8 cellular contexts compared by ENCODE assay signal in genomic region chr2:25041928-25042320, GRCh38. TPM values are rescaled to one million over a fixed set of nuclear protein-coding genes. Genes with fewer than 3 reads are reported as not detected.
DNase-seq lines count a peak whose midpoint lies in the region; ATAC-seq and TF ChIP-seq lines count a peak whose summit lies in the region.

TSS of gene EFR3B (plus strand) at chr2:25042076. CDS start at chr2:25042313, 237 bp downstream.

- peak within 1 kb of the TSS; percentile 61 for H3K4me3 ChIP-seq in A673 (ENCODE audit: low read depth, low read length, poor library complexity, severe bottlenecking)
- peak within 1 kb of the TSS; percentile 77 for H3K4me3 ChIP-seq in WERI-Rb-1 (ENCODE audit: low read depth, low read length)
- H3K4me3 ChIP-seq in breast epithelium, result peak within 1 kb of the TSS; percentile 59 to 74 (median 68)
- peak within 1 kb of the TSS; percentile 89 for H3K4me3 ChIP-seq in iPS-20b (ENCODE audit: low read length)
- peak within 1 kb of the TSS; percentile 71 to 87 (median 85) for H3K4me3 ChIP-seq in skeletal muscle tissue (ENCODE audit: low read length in 3 of 3)

- CTCF ChIA-PET in A673 (lab: Charles Lee), result no interaction called here

- peaks cover 30% of the 10 kb centered on the region for H3K27me3 ChIP-seq in A673 (replicated peaks; ENCODE audit: insufficient read depth, low read depth, low read length, poor library complexity)
- no peaks in the 10 kb centered on the region for H3K27me3 ChIP-seq in WERI-Rb-1 (ENCODE audit: insufficient read depth, low read depth, severe bottlenecking)
- no peaks in the 10 kb centered on the region for H3K27me3 ChIP-seq in breast epithelium
- H3K27me3 ChIP-seq in iPS-20b (ENCODE audit: insufficient read depth, low read length), result peaks cover 38% of the 10 kb centered on the region
- H3K27me3 ChIP-seq in skeletal muscle tissue (ENCODE audit: control insufficient read depth in 3 of 3, insufficient read depth in 3 of 3, low read length in 3 of 3), result no peaks in the 10 kb centered on the region

- H3K27ac ChIP-seq in A673 (ENCODE audit: low read depth, low read length, poor library complexity, severe bottlenecking), result no peak within 1 kb of the TSS
- H3K27ac ChIP-seq in WERI-Rb-1, result peak within 1 kb of the TSS; percentile 76
- peak within 1 kb of the TSS; percentile 40 to 53 for H3K27ac ChIP-seq in breast epithelium
- H3K27ac ChIP-seq in iPS-20b (ENCODE audit: low read length), result peak within 1 kb of the TSS; percentile 50
- peak within 1 kb of the TSS; percentile 54 for H3K27ac ChIP-seq in skeletal muscle tissue (ENCODE audit: low read depth, low read length)

- H3K9me3 ChIP-seq in A673 (ENCODE audit: low read depth, low read length, poor library complexity, severe bottlenecking) (no peaks in the 10 kb centered on the region), WERI-Rb-1 (ENCODE audit: severe bottlenecking) (no peaks in the 10 kb centered on the region), breast epithelium (no peaks in the 10 kb centered on the region), iPS-20b (ENCODE audit: insufficient read depth, low read depth, low read length) (no peaks in the 10 kb centered on the region), skeletal muscle tissue (ENCODE audit: control insufficient read depth in 3 of 3, low read length in 3 of 3) (no peaks in the 10 kb centered on the region)

- POLR2A ChIA-PET in A673 (lab: Charles Lee; ENCODE audit: low non-redundant PET), result interaction anchor here (0.6 kb wide), 1 partner anchor 1732 kb away, joined by 3 read pairs; no protein-coding TSS in a partner anchor

- intact Hi-C loops in A673 (cut with micrococcal nuclease; ENCODE audit: unreplicated experiment) (loop anchor here (5.0 kb wide), 2 partner anchors 65 to 190 kb away; no protein-coding TSS in a partner anchor), breast epithelium (cut with DNase I; ENCODE audit: low total_unique reads) (no loop called here)

- BruUV-seq in A673 (replicated peaks; lab: Mats Ljungman, UMichigan), result no TSS peak

- TF ChIP-seq CTCF in A673 (conservative IDR thresholded peaks at IDR 0.05; ENCODE audit: low read depth, low read length), result no peak
- TF ChIP-seq CTCF in WERI-Rb-1 (IDR thresholded peaks at IDR 0.05; ENCODE audit: low read depth, low read length), result no peak
- TF ChIP-seq CTCF in breast epithelium (IDR thresholded peaks at IDR 0.05), result no peak

- H3K4me1 ChIP-seq in A673 (ENCODE audit: insufficient read depth, low read length, poor library complexity, severe bottlenecking) (peaks cover 18% of the 10 kb centered on the region), breast epithelium (peaks cover 0 to 5% of the 10 kb centered on the region in 2 donors), iPS-20b (ENCODE audit: insufficient read depth, low read length) (peaks cover 5% of the 10 kb centered on the region; the same call in 1 of the 2 replicates), skeletal muscle tissue (ENCODE audit: control insufficient read depth in 3 of 3, insufficient read depth in 3 of 3, low read length in 3 of 3) (peaks cover 22 to 39% (median 33%) of the 10 kb centered on the region in 3 donors)

- H3K9ac ChIP-seq in iPS-20b (ENCODE audit: low read depth, low read length) (peak within 1 kb of the TSS; percentile 79), skeletal muscle tissue (ENCODE audit: low read depth in 1 of 3, low read length in 3 of 3) (peak within 1 kb of the TSS; percentile 80 to 88 (median 81))

- DNase-seq in A673 (ENCODE audit: low spot score), result peak; percentile 96
- DNase-seq in NCI-H2171 treated with DMSO at 0.1 percent for 48 hours (lab: John Stamatoyannopoulos, UW), result peak; percentile 97
- peak; percentile 99 for DNase-seq in WERI-Rb-1
- DNase-seq in breast epithelium (ENCODE audit: low spot score in 2 of 2), result peak; percentile 92 to 93

- no peak for TF ChIP-seq POLR2A in breast epithelium (IDR thresholded peaks at IDR 0.05)

- no peaks in the 10 kb centered on the region for H3K36me3 ChIP-seq in A673 (ENCODE audit: insufficient read depth, low read length, poor library complexity, severe bottlenecking)
- no peaks in the 10 kb centered on the region for H3K36me3 ChIP-seq in WERI-Rb-1
- H3K36me3 ChIP-seq in breast epithelium, result no peaks in the 10 kb centered on the region
- H3K36me3 ChIP-seq in iPS-20b (ENCODE audit: insufficient read depth, low read depth, low read length), result no peaks in the 10 kb centered on the region
- H3K36me3 ChIP-seq in skeletal muscle tissue (ENCODE audit: control insufficient read depth in 3 of 3, insufficient read depth in 3 of 3, low read length in 3 of 3), result no peaks in the 10 kb centered on the region

- ATAC-seq in GM18867 (IDR thresholded peaks at IDR 0.05; ENCODE audit: unreplicated experiment) (peak; percentile 89), HG03097 (IDR thresholded peaks at IDR 0.05; ENCODE audit: low FRiP score, unreplicated experiment) (peak; percentile 87)

RNA-seq across cellular contexts. Expression of gene EFR3B, which starts in this region (rescaled TPM):
- total RNA-seq in A673 (2021) (0.76 and 1.0 TPM in 2 replicates), breast epithelium (under 1 TPM; 0.16 to 0.98 (median 0.73) TPM), skeletal muscle tissue (4.7 TPM)

Comparison
In these comparisons a context has a peak if more than half of its experiments do, and no peak if none do; other contexts are left out.
1. Peak in DNase-seq, H3K4me3 ChIP-seq and H3K27ac ChIP-seq in breast epithelium; RNA of the gene not detected or under 1 TPM.